In the genomic region with DNA sequence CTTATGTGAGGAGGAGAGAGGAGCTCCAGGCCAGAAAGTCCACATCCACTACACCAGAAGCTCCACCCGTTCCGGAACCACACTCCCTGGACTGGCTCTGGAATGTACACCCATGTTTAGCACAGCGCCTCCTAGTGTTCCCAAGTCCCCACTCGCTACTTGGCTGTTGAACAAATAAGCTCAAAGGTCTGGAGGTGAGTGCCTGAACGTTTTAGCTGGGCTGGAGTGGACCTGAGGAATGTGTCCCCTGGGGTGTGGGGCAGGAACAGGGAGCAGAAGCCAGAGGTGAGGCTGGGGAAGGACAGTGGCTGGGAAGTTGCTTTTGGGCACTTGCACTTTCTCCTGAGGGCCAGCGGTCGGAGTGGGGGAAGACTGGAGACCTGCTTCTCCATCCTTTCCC, we compare ENCODE assay signal across 8 cellular contexts.
A peak's percentile ranks its signal among the peaks of the same experiment; 100 is the strongest.
DNase-seq lines count a peak whose midpoint lies in the region; ATAC-seq and TF ChIP-seq lines count a peak whose summit lies in the region.

No MANE protein-coding gene starts in this region.

- no peaks in the 10 kb centered on the region for H4K20me1 ChIP-seq in GM23248 (ENCODE audit: insufficient read depth)

- H3K9me3 ChIP-seq in GM23248 (ENCODE audit: low read depth): no peaks in the 10 kb centered on the region
- H3K9me3 ChIP-seq in tibial nerve: no peaks in the 10 kb centered on the region

- no peak overlapping the region for H3K27ac Mint-ChIP-seq in activated CD8-positive, alpha-beta T cell treated with anti-CD3 and anti-CD28 coated beads for 36 hours
- H3K27ac Mint-ChIP-seq in activated T-helper 1 cell treated with anti-CD3 and anti-CD28 coated beads, Interleukin-12 subunit alpha, Interleukin-12 subunit beta, Interleukin-2, Interleukin-4 antibody, amounts not matched to agents 30 ng/mL and 10 ng/mL and 1 ng/mL, durations not matched to agents 14 hours and 24 hours and 36 hours: no peak overlapping the region

- no peak overlapping the region for H3K27ac ChIP-seq in GM23248
- H3K27ac ChIP-seq in tibial nerve: peak overlapping the region; percentile 5 to 81 (median 58)

- no peak overlapping the region for H3K4me2 ChIP-seq in GM23248 (ENCODE audit: unreplicated experiment)

- intact Hi-C loops in activated CD8-positive, alpha-beta T cell treated with anti-CD3 and anti-CD28 coated beads for 36 hours (cut with micrococcal nuclease): loop anchor here (1.0 to 10.0 kb wide), 2 partner anchors 185 to 380 kb away; no protein-coding TSS in a partner anchor
- intact Hi-C loops in activated T-helper 1 cell treated with anti-CD3 and anti-CD28 coated beads, Interleukin-12 subunit alpha, Interleukin-12 subunit beta, Interleukin-2, Interleukin-4 antibody, amounts not matched to agents 30 ng/mL and 10 ng/mL and 1 ng/mL, durations not matched to agents 14 hours and 24 hours and 36 hours (cut with micrococcal nuclease): loop anchor here (1.0 to 10.0 kb wide), 5 partner anchors 73 to 708 kb away; a partner anchor contains a TSS

- H3K36me3 Mint-ChIP-seq in activated CD8-positive, alpha-beta T cell treated with anti-CD3 and anti-CD28 coated beads for 36 hours (ENCODE audit: low read depth): no peaks in the 10 kb centered on the region
- H3K36me3 Mint-ChIP-seq in activated T-helper 1 cell treated with anti-CD3 and anti-CD28 coated beads, Interleukin-12 subunit alpha, Interleukin-12 subunit beta, Interleukin-2, Interleukin-4 antibody, amounts not matched to agents 30 ng/mL and 10 ng/mL and 1 ng/mL, durations not matched to agents 14 hours and 24 hours and 36 hours (ENCODE audit: low read depth): no peaks in the 10 kb centered on the region

- H3K4me3 ChIP-seq in GM23248: no peak overlapping the region
- no peak overlapping the region for H3K4me3 ChIP-seq in tibial nerve

- WGBS in GM23248 (ENCODE audit: low coverage in 1 of 2, low lambda C conversion rate in 2 of 2, missing lambda C conversion rate in 2 of 2), 2 experiments: 58 to 61% methylated on average over 7 of the region's 7 CpGs
- 67 to 74% methylated on average over 7 of the region's 7 CpGs for WGBS in tibial nerve, 2 donors

- no peaks in the 10 kb centered on the region for H3K9me2 ChIP-seq in GM23248 (ENCODE audit: insufficient read depth)

- H3K79me2 ChIP-seq in GM23248 (ENCODE audit: insufficient read depth): no peaks in the 10 kb centered on the region

- in situ Hi-C loops in GM23248 (cut with MboI): loop anchor here (5.0 to 25.0 kb wide), 2 partner anchors 178 to 378 kb away; no protein-coding TSS in a partner anchor

- no peak for TF ChIP-seq EP300 in tibial nerve (IDR thresholded peaks at IDR 0.05)

- no peak for TF ChIP-seq POLR2A in tibial nerve (IDR thresholded peaks at IDR 0.05)

- no peak overlapping the region for H3K9ac ChIP-seq in GM23248

- H2AFZ ChIP-seq in GM23248: no peak overlapping the region

- no peak overlapping the region for H3K4me3 Mint-ChIP-seq in activated CD8-positive, alpha-beta T cell treated with anti-CD3 and anti-CD28 coated beads for 36 hours
- no peak overlapping the region for H3K4me3 Mint-ChIP-seq in activated T-helper 1 cell treated with anti-CD3 and anti-CD28 coated beads, Interleukin-12 subunit alpha, Interleukin-12 subunit beta, Interleukin-2, Interleukin-4 antibody, amounts not matched to agents 30 ng/mL and 10 ng/mL and 1 ng/mL, durations not matched to agents 14 hours and 24 hours and 36 hours

- CTCF ChIA-PET in activated CD8-positive, alpha-beta T cell treated with anti-CD3 and anti-CD28 coated beads for 36 hours (lab: Charles Lee): interaction anchor here (0.6 to 4.8 kb wide), 55 partner anchors 8 to 1090 kb away, joined by 3 to 58 read pairs (median 4); a partner anchor contains a TSS

- DNase-seq in AG20443 (ENCODE audit: low spot score): peak; percentile 54
- DNase-seq in GM23248: peak; percentile 52
- peak; percentile 52 for DNase-seq in activated CD8-positive, alpha-beta T cell treated with anti-CD3 and anti-CD28 coated beads for 36 hours
- DNase-seq in iPS-NIHi7 (ENCODE audit: extremely low spot score): peak; percentile 66
- peak in 1 of 2 donors; percentile 24 for DNase-seq in tibial nerve (ENCODE audit: low spot score in 2 of 2)
- no peak for DNase-seq in activated T-helper 1 cell treated with anti-CD3 and anti-CD28 coated beads, Interleukin-12 subunit alpha, Interleukin-12 subunit beta, Interleukin-2, Interleukin-4 antibody, amounts not matched to agents 30 ng/mL and 10 ng/mL and 1 ng/mL, durations not matched to agents 14 hours and 24 hours and 36 hours (ENCODE audit: low spot score)
- DNase-seq in NCI-H2196 treated with DMSO at 0.1 percent for 48 hours (lab: John Stamatoyannopoulos, UW; ENCODE audit: unreplicated experiment): no peak

- no peaks in the 10 kb centered on the region for H3K4me1 Mint-ChIP-seq in activated CD8-positive, alpha-beta T cell treated with anti-CD3 and anti-CD28 coated beads for 36 hours (ENCODE audit: low read depth)
- H3K4me1 Mint-ChIP-seq in activated T-helper 1 cell treated with anti-CD3 and anti-CD28 coated beads, Interleukin-12 subunit alpha, Interleukin-12 subunit beta, Interleukin-2, Interleukin-4 antibody, amounts not matched to agents 30 ng/mL and 10 ng/mL and 1 ng/mL, durations not matched to agents 14 hours and 24 hours and 36 hours (ENCODE audit: low read depth): peaks cover 5% of the 10 kb centered on the region

- H3K27me3 Mint-ChIP-seq in activated CD8-positive, alpha-beta T cell treated with anti-CD3 and anti-CD28 coated beads for 36 hours: peaks cover 1% of the 10 kb centered on the region
- no peaks in the 10 kb centered on the region for H3K27me3 Mint-ChIP-seq in activated T-helper 1 cell treated with anti-CD3 and anti-CD28 coated beads, Interleukin-12 subunit alpha, Interleukin-12 subunit beta, Interleukin-2, Interleukin-4 antibody, amounts not matched to agents 30 ng/mL and 10 ng/mL and 1 ng/mL, durations not matched to agents 14 hours and 24 hours and 36 hours (ENCODE audit: insufficient read depth)

- ATAC-seq in activated CD8-positive, alpha-beta T cell treated with anti-CD3 and anti-CD28 coated beads for 36 hours: no peak
- no peak for ATAC-seq in GM21515 (IDR thresholded peaks at IDR 0.05; ENCODE audit: unreplicated experiment)

- POLR2A ChIA-PET in activated CD8-positive, alpha-beta T cell treated with anti-CD3 and anti-CD28 coated beads for 36 hours (lab: Charles Lee): no interaction called here

- H3K4me1 ChIP-seq in GM23248 (ENCODE audit: insufficient read depth) (no peaks in the 10 kb centered on the region), tibial nerve (peaks cover 0 to 32% (median 22%) of the 10 kb centered on the region in 4 donors)

- H3F3A ChIP-seq in GM23248 (ENCODE audit: insufficient read depth): no peaks in the 10 kb centered on the region

- H3K36me3 ChIP-seq in GM23248 (ENCODE audit: low read depth) (no peaks in the 10 kb centered on the region), tibial nerve (no peaks in the 10 kb centered on the region)

- H3K9me3 Mint-ChIP-seq in activated CD8-positive, alpha-beta T cell treated with anti-CD3 and anti-CD28 coated beads for 36 hours: no peaks in the 10 kb centered on the region
- H3K9me3 Mint-ChIP-seq in activated T-helper 1 cell treated with anti-CD3 and anti-CD28 coated beads, Interleukin-12 subunit alpha, Interleukin-12 subunit beta, Interleukin-2, Interleukin-4 antibody, amounts not matched to agents 30 ng/mL and 10 ng/mL and 1 ng/mL, durations not matched to agents 14 hours and 24 hours and 36 hours: no peaks in the 10 kb centered on the region

- no peaks in the 10 kb centered on the region for H3K27me3 ChIP-seq in GM23248 (replicated peaks; ENCODE audit: insufficient read depth)
- H3K27me3 ChIP-seq in tibial nerve: no peaks in the 10 kb centered on the region

- no peak for TF ChIP-seq CTCF in activated CD8-positive, alpha-beta T cell treated with anti-CD3 and anti-CD28 coated beads for 36 hours (IDR thresholded peaks at IDR 0.05)
- no peak for TF ChIP-seq CTCF in tibial nerve (IDR thresholded peaks at IDR 0.05)

Comparison
In these comparisons a context has a peak if more than half of its experiments do, and no peak if none do; other contexts are left out.
1. DNase-seq: peak in AG20443 (single experiment), GM23248 (single experiment), activated CD8-positive, alpha-beta T cell treated with anti-CD3 and anti-CD28 coated beads for 36 hours (single experiment) and iPS-NIHi7 (single experiment); none in activated T-helper 1 cell treated with anti-CD3 and anti-CD28 coated beads, Interleukin-12 subunit alpha, Interleukin-12 subunit beta, Interleukin-2, Interleukin-4 antibody, amounts not matched to agents 30 ng/mL and 10 ng/mL and 1 ng/mL, durations not matched to agents 14 hours and 24 hours and 36 hours (single experiment) and NCI-H2196 treated with DMSO at 0.1 percent for 48 hours (single experiment).